ENCODE assay signal across 7 cellular contexts in the genomic region with DNA sequence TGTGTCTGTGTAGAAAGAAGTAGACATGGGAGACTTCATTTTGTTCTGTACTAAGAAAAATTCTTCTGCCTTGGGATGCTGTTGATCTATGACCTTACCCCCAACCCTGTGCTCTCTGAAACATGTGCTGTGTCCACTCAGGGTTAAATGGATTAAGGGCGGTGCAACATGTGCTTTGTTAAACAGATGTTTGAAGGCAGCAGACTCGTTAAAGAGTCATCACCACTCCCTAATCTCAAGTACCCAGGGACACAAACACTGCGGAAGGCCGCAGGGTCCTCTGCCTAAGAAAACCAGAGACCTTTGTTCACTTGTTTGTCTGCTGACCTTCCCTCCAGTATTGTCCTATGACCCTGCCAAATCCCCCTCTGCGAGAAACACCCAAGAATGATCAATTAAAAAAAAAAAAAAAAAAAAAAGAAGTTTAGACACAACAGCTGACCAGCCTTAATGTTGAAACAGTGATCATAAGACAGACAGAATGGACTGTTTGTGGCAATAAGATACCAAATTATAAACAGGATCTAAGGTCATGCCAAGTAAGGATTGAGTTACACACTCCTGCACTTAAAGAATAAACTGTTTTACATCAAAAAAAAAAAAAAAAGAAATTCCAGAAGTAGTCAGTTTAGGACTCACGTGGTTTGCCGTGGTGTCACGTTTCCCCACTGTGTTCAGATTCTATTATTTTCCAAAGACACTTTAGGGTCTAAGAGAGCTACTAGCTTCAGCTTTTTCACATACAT. TPM values are rescaled to one million over a fixed set of nuclear protein-coding genes. Genes with fewer than 3 reads are reported as not detected.
DNase-seq lines count a peak whose midpoint lies in the region; TF ChIP-seq lines count a peak whose summit lies in the region.
"Not testable (repeated sequence)": the region's sequence is repeated elsewhere in the genome, so short reads cannot be mapped to it uniquely, and the experiment has no call there.

No MANE protein-coding gene starts in this region.

- H3K36me3 Mint-ChIP-seq in osteocyte (ENCODE audit: unreplicated experiment), result peaks cover 41% of the 10 kb centered on the region

- H3K4me3 Mint-ChIP-seq in osteocyte (ENCODE audit: unreplicated experiment), result not testable (repeated sequence)

- peak overlapping the region; percentile 75 for H3K27ac Mint-ChIP-seq in osteocyte (ENCODE audit: unreplicated experiment)

- not testable (repeated sequence) for H3K27me3 Mint-ChIP-seq in osteocyte (ENCODE audit: unreplicated experiment)

- POLR2A ChIA-PET in HEK293T (lab: Yijun Ruan, JAX), result not testable (repeated sequence)

- peak overlapping the region; percentile 61 for H3K9ac ChIP-seq in adipocyte (ENCODE audit: low read length)

- H3K4me1 Mint-ChIP-seq in osteocyte (ENCODE audit: unreplicated experiment), result peaks cover 34% of the 10 kb centered on the region

- H3K4me1 ChIP-seq in adipocyte (ENCODE audit: control insufficient read depth, insufficient read depth, low read length), result peaks cover 16% of the 10 kb centered on the region

- peaks cover 22% of the 10 kb centered on the region for H3K9me3 Mint-ChIP-seq in osteocyte (ENCODE audit: unreplicated experiment)

- peaks cover 25% of the 10 kb centered on the region for H3K36me3 ChIP-seq in adipocyte (ENCODE audit: control insufficient read depth, insufficient read depth, low read length, severe bottlenecking)

- not testable (repeated sequence) for TF ChIP-seq CTCF in osteocyte (IDR thresholded peaks at IDR 0.05)

- H3K4me3 ChIP-seq in adipocyte (ENCODE audit: low read length), result peak overlapping the region; percentile 38

- CTCF ChIA-PET in HEK293T (lab: Yijun Ruan, JAX), result interaction anchor here (0.6 to 0.7 kb wide), 2 partner anchors 17 to 1947 kb away, joined by 3 to 4 read pairs; no protein-coding TSS in a partner anchor

- H3K27me3 ChIP-seq in adipocyte (replicated peaks; ENCODE audit: control insufficient read depth, insufficient read depth, low read length), result not testable (repeated sequence)

- not testable (repeated sequence) for H3K9me3 ChIP-seq in adipocyte (ENCODE audit: control insufficient read depth, low read length)

- DNase-seq in DMS153 treated with DMSO at 0.1 percent for 48 hours (lab: John Stamatoyannopoulos, UW; ENCODE audit: unreplicated experiment) (peak; percentile 1), NCI-H82 (lab: John Stamatoyannopoulos, UW) (peak; percentile 31), adipocyte (ENCODE audit: low read depth) (peak; percentile 50), fibroblast of gingiva (ENCODE audit: low read depth) (peak; percentile 86), iris pigment epithelial cell (ENCODE audit: low read depth) (peak; percentile 35)
- not testable (repeated sequence) for DNase-seq in HEK293T (ENCODE audit: extremely low spot score); osteocyte (ENCODE audit: extremely low spot score, unreplicated experiment)

TF ChIP-seq in HEK293T, 16 proteins besides CTCF, POLR2A, EP300 and RAD21:
- TF ChIP-seq L3MBTL2 (conservative IDR thresholded peaks at IDR 0.05) (0 out of 2 replicates have a peak, but pooled peaks have one; percentile 16), ZNF384 (IDR thresholded peaks at IDR 0.05) (peak; percentile 88)

RNA-seq across cellular contexts. Expression of a gene that starts 18.9 kb away (rescaled TPM):
- 11.3 TPM in 2 replicates for total RNA-seq in osteocyte
